In genomic region chr3:129195731-129196256, GRCh38 we compare ENCODE assay signal across 9 cellular contexts. TPM values are rescaled to one million over a fixed set of nuclear protein-coding genes. Genes with fewer than 3 reads are reported as not detected.
DNase-seq lines count a peak whose midpoint lies in the region; ATAC-seq and TF ChIP-seq lines count a peak whose summit lies in the region.
"Had no signal": no experiment of that assay in that cellular context is flagged by ENCODE, and none has a peak within 500 bp of the region (broad histone marks: within the 10 kb centered on the region; RNA-seq: fewer than 3 reads in every experiment).

No MANE protein-coding gene starts in this region.

- no peaks in the 10 kb centered on the region for H4K20me1 ChIP-seq in smooth muscle cell (ENCODE audit: low read depth)

- CTCF ChIA-PET in activated CD4-positive, alpha-beta T cell treated with anti-CD3 and anti-CD28 coated beads, Interleukin-2, amount 10 ng/mL, durations not matched to agents 7 days and 5 days (lab: Charles Lee), result interaction anchor here (0.6 to 1.7 kb wide), 6 partner anchors 10 to 200 kb away, joined by 3 to 10 read pairs (median 4); no protein-coding TSS in a partner anchor

- H3K4me3 ChIP-seq in smooth muscle cell, result peak overlapping the region; percentile 12

- H3K36me3 Mint-ChIP-seq in activated CD4-positive, alpha-beta T cell treated with anti-CD3 and anti-CD28 coated beads, Interleukin-2, amount 10 ng/mL, durations not matched to agents 24 days and 14 days (ENCODE audit: low read depth), result no peaks in the 10 kb centered on the region
- H3K36me3 Mint-ChIP-seq in activated CD4-positive, alpha-beta T cell treated with anti-CD3 and anti-CD28 coated beads, Interleukin-2, amount 10 ng/mL, durations not matched to agents 7 days and 5 days (ENCODE audit: low read depth), result peaks cover 3% of the 10 kb centered on the region

- no peaks in the 10 kb centered on the region for H3K27me3 Mint-ChIP-seq in activated CD4-positive, alpha-beta T cell treated with anti-CD3 and anti-CD28 coated beads, Interleukin-2, amount 10 ng/mL, durations not matched to agents 24 days and 14 days
- H3K27me3 Mint-ChIP-seq in activated CD4-positive, alpha-beta T cell treated with anti-CD3 and anti-CD28 coated beads, Interleukin-2, amount 10 ng/mL, durations not matched to agents 7 days and 5 days, result no peaks in the 10 kb centered on the region

- no peak for TF ChIP-seq CTCF in smooth muscle cell (IDR thresholded peaks at IDR 0.05; ENCODE audit: borderline replicate concordance, insufficient read depth, poor library complexity, severe bottlenecking)

- peak overlapping the region; percentile 58 for H3K27ac Mint-ChIP-seq in activated CD4-positive, alpha-beta T cell treated with anti-CD3 and anti-CD28 coated beads, Interleukin-2, amount 10 ng/mL, durations not matched to agents 24 days and 14 days
- H3K27ac Mint-ChIP-seq in activated CD4-positive, alpha-beta T cell treated with anti-CD3 and anti-CD28 coated beads, Interleukin-2, amount 10 ng/mL, durations not matched to agents 7 days and 5 days, result no peak overlapping the region

- no peaks in the 10 kb centered on the region for H3K9me3 ChIP-seq in smooth muscle cell (replicated peaks; ENCODE audit: low read depth)

- POLR2A ChIA-PET in activated CD4-positive, alpha-beta T cell treated with anti-CD3 and anti-CD28 coated beads, Interleukin-2, amount 10 ng/mL, durations not matched to agents 7 days and 5 days (lab: Charles Lee), result no interaction called here

- H3K9ac ChIP-seq in smooth muscle cell (ENCODE audit: low read depth), result peak overlapping the region; percentile 24

- peak overlapping the region; percentile 20 for H2AFZ ChIP-seq in smooth muscle cell (ENCODE audit: low read depth)

- no peak for ATAC-seq in HG03571 (IDR thresholded peaks at IDR 0.05; ENCODE audit: unreplicated experiment)

- H3K36me3 ChIP-seq in smooth muscle cell (ENCODE audit: low read depth), result no peaks in the 10 kb centered on the region

- intact Hi-C loops in activated CD4-positive, alpha-beta T cell treated with anti-CD3 and anti-CD28 coated beads, Interleukin-2, amount 10 ng/mL, durations not matched to agents 24 days and 14 days (cut with micrococcal nuclease), result no loop called here

- no peaks in the 10 kb centered on the region for H3K9me3 Mint-ChIP-seq in activated CD4-positive, alpha-beta T cell treated with anti-CD3 and anti-CD28 coated beads, Interleukin-2, amount 10 ng/mL, durations not matched to agents 24 days and 14 days
- no peaks in the 10 kb centered on the region for H3K9me3 Mint-ChIP-seq in activated CD4-positive, alpha-beta T cell treated with anti-CD3 and anti-CD28 coated beads, Interleukin-2, amount 10 ng/mL, durations not matched to agents 7 days and 5 days

- H3K79me2 ChIP-seq in smooth muscle cell (ENCODE audit: low read depth), result no peaks in the 10 kb centered on the region

- H3K27me3 ChIP-seq in smooth muscle cell (ENCODE audit: low read depth), result no peaks in the 10 kb centered on the region

- DNase-seq in activated CD4-positive, alpha-beta T cell treated with anti-CD3 and anti-CD28 coated beads, Interleukin-2, amount 10 ng/mL, durations not matched to agents 24 days and 14 days, result no peak
- DNase-seq in activated CD4-positive, alpha-beta T cell treated with anti-CD3 and anti-CD28 coated beads, Interleukin-2, amount 10 ng/mL, durations not matched to agents 7 days and 5 days, result no peak
- DNase-seq in amygdala (lab: John Stamatoyannopoulos, UW) (peak in 41 of 56 donors; percentile 8 to 80 (median 46)), hepatic stellate cell (ENCODE audit: low spot score) (peak; percentile 86), smooth muscle cell (lab: John Stamatoyannopoulos, UW; ENCODE audit: unreplicated experiment) (no peak), NCI-H1417 (lab: John Stamatoyannopoulos, UW) (no peak), LoVo (ENCODE audit: low spot score) (no peak)
- DNase-seq: DND-41 had no signal

- H3K4me3 Mint-ChIP-seq in activated CD4-positive, alpha-beta T cell treated with anti-CD3 and anti-CD28 coated beads, Interleukin-2, amount 10 ng/mL, durations not matched to agents 24 days and 14 days, result no peak overlapping the region
- H3K4me3 Mint-ChIP-seq in activated CD4-positive, alpha-beta T cell treated with anti-CD3 and anti-CD28 coated beads, Interleukin-2, amount 10 ng/mL, durations not matched to agents 7 days and 5 days, result no peak overlapping the region

- WGBS in smooth muscle cell (ENCODE audit: low lambda C conversion rate), result 4% methylated on average over 6 of the region's 6 CpGs

- H3K4me1 Mint-ChIP-seq in activated CD4-positive, alpha-beta T cell treated with anti-CD3 and anti-CD28 coated beads, Interleukin-2, amount 10 ng/mL, durations not matched to agents 24 days and 14 days, result peaks cover 16% of the 10 kb centered on the region
- peaks cover 19% of the 10 kb centered on the region for H3K4me1 Mint-ChIP-seq in activated CD4-positive, alpha-beta T cell treated with anti-CD3 and anti-CD28 coated beads, Interleukin-2, amount 10 ng/mL, durations not matched to agents 7 days and 5 days

- peak overlapping the region; percentile 72 for H3K4me2 ChIP-seq in smooth muscle cell

- H3F3A ChIP-seq in smooth muscle cell (ENCODE audit: low read depth), result peaks cover 5% of the 10 kb centered on the region

- H3K4me1 ChIP-seq in smooth muscle cell (ENCODE audit: low read depth), result no peaks in the 10 kb centered on the region

- H3K27ac ChIP-seq in smooth muscle cell (ENCODE audit: low read depth), result peak overlapping the region; percentile 88

RNA-seq across cellular contexts. Expression of gene CNBP, which starts 12.1 kb away (rescaled TPM):
- total RNA-seq in activated CD4-positive, alpha-beta T cell treated with anti-CD3 and anti-CD28 coated beads, Interleukin-2, amount 10 ng/mL, durations not matched to agents 24 days and 14 days, result 422 and 430 TPM in 2 replicates
- 100 to 1,000 TPM; 263 to 270 TPM for total RNA-seq in activated CD4-positive, alpha-beta T cell treated with anti-CD3 and anti-CD28 coated beads, Interleukin-2, amount 10 ng/mL, durations not matched to agents 7 days and 5 days
- total RNA-seq in smooth muscle cell, result 181 and 185 TPM in 2 replicates
- 198 and 229 TPM in 2 replicates for polyA plus RNA-seq in smooth muscle cell

RNA-seq across cellular contexts. Expression of gene ISY1, which starts 34.9 kb away (rescaled TPM):
- total RNA-seq in activated CD4-positive, alpha-beta T cell treated with anti-CD3 and anti-CD28 coated beads, Interleukin-2, amount 10 ng/mL, durations not matched to agents 24 days and 14 days, result 73.8 and 83.7 TPM in 2 replicates
- 10 to 100 TPM; 56.9 to 60.9 TPM for total RNA-seq in activated CD4-positive, alpha-beta T cell treated with anti-CD3 and anti-CD28 coated beads, Interleukin-2, amount 10 ng/mL, durations not matched to agents 7 days and 5 days
- 10.2 and 19.3 TPM in 2 replicates for total RNA-seq in smooth muscle cell
- polyA plus RNA-seq in smooth muscle cell, result 47.3 and 60.0 TPM in 2 replicates

RNA-seq across cellular contexts. Expression of gene COPG1, which starts 53.6 kb away (rescaled TPM):
- 142 and 164 TPM in 2 replicates for total RNA-seq in activated CD4-positive, alpha-beta T cell treated with anti-CD3 and anti-CD28 coated beads, Interleukin-2, amount 10 ng/mL, durations not matched to agents 24 days and 14 days
- total RNA-seq in activated CD4-positive, alpha-beta T cell treated with anti-CD3 and anti-CD28 coated beads, Interleukin-2, amount 10 ng/mL, durations not matched to agents 7 days and 5 days, result 100 to 1,000 TPM; 110 to 136 TPM
- 177 and 210 TPM in 2 replicates for total RNA-seq in smooth muscle cell
- polyA plus RNA-seq in smooth muscle cell, result 228 and 265 TPM in 2 replicates

Comparison
In these comparisons a context has a peak if more than half of its experiments do, and no peak if none do; other contexts are left out.
1. DNase-seq: peak in amygdala (41 of 56) and hepatic stellate cell (single experiment); none in activated CD4-positive, alpha-beta T cell treated with anti-CD3 and anti-CD28 coated beads, Interleukin-2, amount 10 ng/mL, durations not matched to agents 24 days and 14 days (single experiment), activated CD4-positive, alpha-beta T cell treated with anti-CD3 and anti-CD28 coated beads, Interleukin-2, amount 10 ng/mL, durations not matched to agents 7 days and 5 days (single experiment), smooth muscle cell (single experiment), NCI-H1417 (0 of 3) and LoVo (single experiment).